15 cellular contexts compared by ENCODE assay signal in genomic region chr11:114066046-114066648, GRCh38. TPM values are rescaled to one million over a fixed set of nuclear protein-coding genes. Genes with fewer than 3 reads are reported as not detected.
A peak's percentile ranks its signal among the peaks of the same experiment; 100 is the strongest.
DNase-seq lines count a peak whose midpoint lies in the region; ATAC-seq and TF ChIP-seq lines count a peak whose summit lies in the region.
"Had no signal": no experiment of that assay in that cellular context is flagged by ENCODE, and none has a peak within 500 bp of the region (broad histone marks: within the 10 kb centered on the region; RNA-seq: fewer than 3 reads in every experiment).

No MANE protein-coding gene starts in this region.

- no peak for TF ChIP-seq EP300 in upper lobe of left lung (IDR thresholded peaks at IDR 0.05)

- H3K27me3 Mint-ChIP-seq in activated naive CD4-positive, alpha-beta T cell treated with anti-CD3 and anti-CD28 coated beads for 36 hours (ENCODE audit: low read depth), result peaks cover 3% of the 10 kb centered on the region
- H3K27me3 Mint-ChIP-seq in activated CD8-positive, alpha-beta T cell treated with anti-CD3 and anti-CD28 coated beads, Interleukin-2, amount 10 ng/mL, durations not matched to agents 7 days and 5 days (ENCODE audit: low read depth), result peaks cover 12% of the 10 kb centered on the region
- no peaks in the 10 kb centered on the region for H3K27me3 Mint-ChIP-seq in natural killer cell (ENCODE audit: low read depth in 2 of 2)

- no peak for TF ChIP-seq POLR2A in upper lobe of left lung (IDR thresholded peaks at IDR 0.05)

- no peaks in the 10 kb centered on the region for H3K27me3 ChIP-seq in upper lobe of left lung
- H3K27me3 ChIP-seq: colonic mucosa had no signal

- intact Hi-C loops in activated naive CD4-positive, alpha-beta T cell treated with anti-CD3 and anti-CD28 coated beads for 36 hours (cut with micrococcal nuclease), result no loop called here
- intact Hi-C loops in natural killer cell (cut with micrococcal nuclease), result loop anchor here (1.0 kb wide), 1 partner anchor 8 kb away; no protein-coding TSS in a partner anchor

- no peaks in the 10 kb centered on the region for H3K36me3 Mint-ChIP-seq in activated naive CD4-positive, alpha-beta T cell treated with anti-CD3 and anti-CD28 coated beads for 36 hours (ENCODE audit: low read depth)
- H3K36me3 Mint-ChIP-seq in activated CD8-positive, alpha-beta T cell treated with anti-CD3 and anti-CD28 coated beads, Interleukin-2, amount 10 ng/mL, durations not matched to agents 7 days and 5 days (ENCODE audit: low read depth), result peaks cover 18% of the 10 kb centered on the region
- peaks cover 6% of the 10 kb centered on the region for H3K36me3 Mint-ChIP-seq in natural killer cell

- no peaks in the 10 kb centered on the region for H3K9me3 Mint-ChIP-seq in activated naive CD4-positive, alpha-beta T cell treated with anti-CD3 and anti-CD28 coated beads for 36 hours
- no peaks in the 10 kb centered on the region for H3K9me3 Mint-ChIP-seq in activated CD8-positive, alpha-beta T cell treated with anti-CD3 and anti-CD28 coated beads, Interleukin-2, amount 10 ng/mL, durations not matched to agents 7 days and 5 days (ENCODE audit: insufficient read depth)
- no peaks in the 10 kb centered on the region for H3K9me3 Mint-ChIP-seq in natural killer cell
- H3K9me3 Mint-ChIP-seq: naive thymus-derived CD8-positive, alpha-beta T cell had no signal

- no peak for DNase-seq in activated naive CD4-positive, alpha-beta T cell treated with anti-CD3 and anti-CD28 coated beads for 36 hours
- no peak for DNase-seq in activated naive CD4-positive, alpha-beta T cell (lab: John Stamatoyannopoulos, UW)
- no peak for DNase-seq in activated CD8-positive, alpha-beta T cell treated with anti-CD3 and anti-CD28 coated beads, Interleukin-2, amount 10 ng/mL, durations not matched to agents 7 days and 5 days
- peak; percentile 60 for DNase-seq in natural killer cell
- no peak for DNase-seq in upper lobe of left lung
- DNase-seq in Kasumi-1 (lab: John Stamatoyannopoulos, UW), result no peak
- no peak for DNase-seq in HCEC 1CT
- DNase-seq in RWPE1 (ENCODE audit: low spot score), result no peak
- DNase-seq: colonic mucosa; DMS153; MV-4-11; naive thymus-derived CD8-positive, alpha-beta T cell; NCI-H2171 had no signal

- H3K9me3 ChIP-seq in upper lobe of left lung, result no peaks in the 10 kb centered on the region
- H3K9me3 ChIP-seq: colonic mucosa had no signal

- H3K27ac Mint-ChIP-seq in activated naive CD4-positive, alpha-beta T cell treated with anti-CD3 and anti-CD28 coated beads for 36 hours, result peak overlapping the region; percentile 68
- no peak overlapping the region for H3K27ac Mint-ChIP-seq in activated CD8-positive, alpha-beta T cell treated with anti-CD3 and anti-CD28 coated beads, Interleukin-2, amount 10 ng/mL, durations not matched to agents 7 days and 5 days
- peak overlapping the region; percentile 98 to 100 for H3K27ac Mint-ChIP-seq in natural killer cell

- POLR2A ChIA-PET in activated CD8-positive, alpha-beta T cell treated with anti-CD3 and anti-CD28 coated beads, Interleukin-2, amount 10 ng/mL, durations not matched to agents 7 days and 5 days (lab: Charles Lee), result no interaction called here
- POLR2A ChIA-PET in RWPE1 (lab: Yijun Ruan, JAX; ENCODE audit: low non-redundant PET), result no interaction called here

- H3K27ac ChIP-seq in upper lobe of left lung, result peak overlapping the region in 3 of 4 donors; percentile 72 to 99 (median 95)
- H3K27ac ChIP-seq in RWPE1, result no peak overlapping the region
- H3K27ac ChIP-seq: colonic mucosa had no signal

- WGBS in upper lobe of left lung, 2 donors, result 80 to 81% methylated on average over 12 to 14 of the region's 14 CpGs

- H3K4me3 ChIP-seq in upper lobe of left lung, result peak overlapping the region; percentile 19 to 92 (median 80)
- H3K4me3 ChIP-seq: colonic mucosa had no signal

- H3K4me1 Mint-ChIP-seq in activated naive CD4-positive, alpha-beta T cell treated with anti-CD3 and anti-CD28 coated beads for 36 hours (ENCODE audit: low read depth), result peaks cover 3% of the 10 kb centered on the region
- H3K4me1 Mint-ChIP-seq in activated CD8-positive, alpha-beta T cell treated with anti-CD3 and anti-CD28 coated beads, Interleukin-2, amount 10 ng/mL, durations not matched to agents 7 days and 5 days (ENCODE audit: low read depth), result peaks cover 21% of the 10 kb centered on the region
- peaks cover 88 to 93% of the 10 kb centered on the region in 2 donors for H3K4me1 Mint-ChIP-seq in natural killer cell

- no peak overlapping the region for H3K4me3 Mint-ChIP-seq in activated naive CD4-positive, alpha-beta T cell treated with anti-CD3 and anti-CD28 coated beads for 36 hours
- no peak overlapping the region for H3K4me3 Mint-ChIP-seq in activated CD8-positive, alpha-beta T cell treated with anti-CD3 and anti-CD28 coated beads, Interleukin-2, amount 10 ng/mL, durations not matched to agents 7 days and 5 days
- peak overlapping the region; percentile 97 for H3K4me3 Mint-ChIP-seq in natural killer cell

- peak; percentile 31 for ATAC-seq in activated CD8-positive, alpha-beta T cell treated with anti-CD3 and anti-CD28 coated beads, Interleukin-2, amount 10 ng/mL, durations not matched to agents 7 days and 5 days
- peak; percentile 57 to 65 (median 62) for ATAC-seq in natural killer cell
- no peak for ATAC-seq in upper lobe of left lung (ENCODE audit: low FRiP score in 2 of 2)
- ATAC-seq: left lobe of liver; naive thymus-derived CD8-positive, alpha-beta T cell had no signal

- H3K36me3 ChIP-seq in upper lobe of left lung, result peaks cover 48 to 92% (median 68%) of the 10 kb centered on the region in 4 donors
- H3K36me3 ChIP-seq: colonic mucosa had no signal

- no peak for TF ChIP-seq CTCF in natural killer cell (IDR thresholded peaks at IDR 0.05)
- TF ChIP-seq CTCF in upper lobe of left lung (IDR thresholded peaks at IDR 0.05), result no peak
- no peak for TF ChIP-seq CTCF in RWPE1 (conservative IDR thresholded peaks at IDR 0.05; ENCODE audit: low read depth)

- CTCF ChIA-PET in activated naive CD4-positive, alpha-beta T cell treated with anti-CD3 and anti-CD28 coated beads for 36 hours (lab: Charles Lee), result interaction anchor here (0.6 kb wide), 1 partner anchor 14 kb away, joined by 5 read pairs; no protein-coding TSS in a partner anchor
- CTCF ChIA-PET in activated CD8-positive, alpha-beta T cell treated with anti-CD3 and anti-CD28 coated beads, Interleukin-2, amount 10 ng/mL, durations not matched to agents 7 days and 5 days (lab: Charles Lee), result interaction anchor here (1.0 kb wide), 1 partner anchor 18 kb away, joined by 4 read pairs; no protein-coding TSS in a partner anchor
- CTCF ChIA-PET in RWPE1 (lab: Yijun Ruan, JAX), result no interaction called here

- peaks cover 73 to 91% (median 87%) of the 10 kb centered on the region in 4 donors for H3K4me1 ChIP-seq in upper lobe of left lung

RNA-seq across cellular contexts. Expression of gene ZBTB16, which starts 6.6 kb away (rescaled TPM):
- 1 to 10 TPM; 1.5 to 2.3 TPM for total RNA-seq in activated naive CD4-positive, alpha-beta T cell treated with anti-CD3 and anti-CD28 coated beads for 36 hours
- 10 to 100 TPM; 16.3 to 16.4 TPM for total RNA-seq in activated CD8-positive, alpha-beta T cell treated with anti-CD3 and anti-CD28 coated beads, Interleukin-2, amount 10 ng/mL, durations not matched to agents 7 days and 5 days
- total RNA-seq in natural killer cell, result 100 to 1,000 TPM; 104 to 224 (median 156) TPM
- total RNA-seq in upper lobe of left lung, result 100 to 1,000 TPM; 110 to 584 (median 179) TPM
- total RNA-seq: SK-MEL-5 had no signal

Comparison
In these comparisons a context has a peak if more than half of its experiments do, and no peak if none do; other contexts are left out.
1. ATAC-seq: peak in activated CD8-positive, alpha-beta T cell treated with anti-CD3 and anti-CD28 coated beads, Interleukin-2, amount 10 ng/mL, durations not matched to agents 7 days and 5 days (single experiment) and natural killer cell (3 of 3); none in upper lobe of left lung (0 of 2).
2. RNA of gene ZBTB16, which starts 6.6 kb away (total RNA-seq): 110 to 584 TPM in upper lobe of left lung and 104 to 224 TPM in natural killer cell; 16.3 to 16.4 TPM in activated CD8-positive, alpha-beta T cell treated with anti-CD3 and anti-CD28 coated beads, Interleukin-2, amount 10 ng/mL, durations not matched to agents 7 days and 5 days and 1.5 to 2.3 TPM in activated naive CD4-positive, alpha-beta T cell treated with anti-CD3 and anti-CD28 coated beads for 36 hours; every median in the first group is over 4 times any median in the second.